Comparison of ENCODE assay signal across 10 cellular contexts in genomic region chr13:39779337-39780270, GRCh38.
DNase-seq lines count a peak whose midpoint lies in the region; ATAC-seq and TF ChIP-seq lines count a peak whose summit lies in the region.
"Had no signal": no experiment of that assay in that cellular context is flagged by ENCODE, and none has a peak within 500 bp of the region (broad histone marks: within the 10 kb centered on the region; RNA-seq: fewer than 3 reads in every experiment).

No MANE protein-coding gene starts in this region.

- peak overlapping the region; percentile 6 for H3K4me3 Mint-ChIP-seq in activated naive CD8-positive, alpha-beta T cell

- in situ Hi-C loops in SK-MEL-5 (cut with HindIII; ENCODE audit: low pct_unique_long_range_greater_than_20kb, low sequenced_read_pairs) = no loop called here

- peaks cover 56% of the 10 kb centered on the region for H3K4me1 Mint-ChIP-seq in activated naive CD8-positive, alpha-beta T cell (ENCODE audit: low read depth)

- ATAC-seq in HG02571 (IDR thresholded peaks at IDR 0.05; ENCODE audit: unreplicated experiment) = no peak

- H3K27ac Mint-ChIP-seq in activated naive CD8-positive, alpha-beta T cell = peak overlapping the region; percentile 97

- no peaks in the 10 kb centered on the region for H3K9me3 Mint-ChIP-seq in activated naive CD8-positive, alpha-beta T cell (ENCODE audit: low read depth)

- H3K36me3 Mint-ChIP-seq in activated naive CD8-positive, alpha-beta T cell = no peaks in the 10 kb centered on the region

- H3K4me3 ChIP-seq in GM12865 (ENCODE audit: low read depth, low read length) = no peak overlapping the region
- H3K4me3 ChIP-seq: HAP-1 had no signal

- no peak for TF ChIP-seq CTCF in GM12865 (IDR thresholded peaks at IDR 0.05; ENCODE audit: insufficient read depth, low read depth, low read length, missing control alignments)

- no peaks in the 10 kb centered on the region for H3K27me3 Mint-ChIP-seq in activated naive CD8-positive, alpha-beta T cell

- peak; percentile 51 for DNase-seq in GM12865 (ENCODE audit: low read depth)
- DNase-seq in SK-MEL-5 (ENCODE audit: low read depth, low spot score) = peak; percentile 48
- peak; percentile 74 to 79 for DNase-seq in lung microvascular endothelial cell (ENCODE audit: low read depth in 2 of 2)
- no peak for DNase-seq in CD1c-positive myeloid dendritic cell (ENCODE audit: extremely low spot score)
- DNase-seq in hypothalamus (lab: John Stamatoyannopoulos, UW) = no peak
- DNase-seq in NCI-H2227 treated with DMSO at 0.1 percent for 48 hours (lab: John Stamatoyannopoulos, UW) = no peak
- DNase-seq: NCI-H1436 treated with DMSO at 0.1 percent for 48 hours had no signal

Comparison
In these comparisons a context has a peak if more than half of its experiments do, and no peak if none do; other contexts are left out.
1. DNase-seq: peak in GM12865 (single experiment), SK-MEL-5 (single experiment) and lung microvascular endothelial cell (2 of 2); none in CD1c-positive myeloid dendritic cell (single experiment), hypothalamus (0 of 51) and NCI-H2227 treated with DMSO at 0.1 percent for 48 hours (single experiment).